1 cellular context compared by ENCODE assay signal in the genomic region with DNA sequence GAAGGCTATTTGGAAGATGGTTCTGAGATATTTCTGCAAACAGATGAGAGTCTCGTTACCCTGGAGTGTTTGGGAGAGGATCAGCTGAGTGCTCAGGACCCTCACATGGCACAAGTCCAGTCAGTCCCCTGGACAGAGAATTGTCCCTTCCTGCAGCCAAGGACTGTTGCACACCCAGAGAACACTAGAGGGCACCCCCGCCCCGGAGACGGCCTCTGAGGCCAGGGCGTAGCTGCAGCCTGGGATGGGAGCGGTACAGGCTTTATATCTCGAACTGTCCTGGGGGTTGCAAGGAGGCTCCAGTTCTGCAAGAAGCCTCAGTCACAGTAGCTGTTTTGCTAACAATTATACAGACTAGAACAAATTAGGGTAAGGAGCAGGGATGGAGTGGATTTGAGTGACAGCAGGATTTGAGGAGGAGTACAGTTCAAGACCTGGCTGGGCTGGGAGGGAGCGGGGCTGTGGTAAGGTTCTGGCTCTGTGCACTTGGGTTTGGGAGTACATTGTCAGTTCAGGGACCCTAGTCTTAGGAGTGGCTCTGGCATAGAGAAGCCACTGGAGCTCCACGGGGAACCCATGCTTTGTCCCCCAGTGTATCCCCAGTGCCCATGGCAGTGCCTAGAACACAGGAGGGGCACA.
A peak's percentile ranks its signal among the peaks of the same experiment; 100 is the strongest.
TF ChIP-seq lines count a peak whose summit lies in the region.

No MANE protein-coding gene starts in this region.

TF ChIP-seq in HepG2, 621 proteins besides CTCF, POLR2A, EP300 and RAD21 (continued from another document and continues in another):
- TF ChIP-seq REST (IDR thresholded peaks at IDR 0.05; ENCODE audit: borderline replicate concordance in 1 of 2, low read depth in 1 of 2, low read length in 2 of 2) (peak in 1 of 2 experiments; percentile 68; a peak in 3 of 4 replicates), ZNF468 (CRISPR knock-in tag; IDR thresholded peaks at IDR 0.05) (no peak), RARA (CRISPR knock-in tag; IDR thresholded peaks at IDR 0.05) (no peak), ZNF343 (CRISPR knock-in tag; IDR thresholded peaks at IDR 0.05) (no peak), ZSCAN22 (CRISPR knock-in tag; IDR thresholded peaks at IDR 0.05) (0 out of 2 replicates have a peak, but pooled peaks have one; percentile 37), ZNF282 (IDR thresholded peaks at IDR 0.05; ENCODE audit: partially characterized antibody) (no peak), SP1 (IDR thresholded peaks at IDR 0.05) (no peak), SP1 (CRISPR knock-in tag; IDR thresholded peaks at IDR 0.05) (no peak), ZNF256 (CRISPR knock-in tag; conservative IDR thresholded peaks at IDR 0.05) (no peak), PTBP1 (IDR thresholded peaks at IDR 0.05; ENCODE audit: low read depth, low read length, poor library complexity, severe bottlenecking) (no peak), MED13 (CRISPR knock-in tag; IDR thresholded peaks at IDR 0.05) (no peak), ARID4A (CRISPR knock-in tag; IDR thresholded peaks at IDR 0.05; ENCODE audit: borderline replicate concordance) (no peak), NR2F1 (CRISPR knock-in tag; IDR thresholded peaks at IDR 0.05) (no peak), NRL (CRISPR knock-in tag; IDR thresholded peaks at IDR 0.05; ENCODE audit: borderline replicate concordance) (no peak), SRSF9 (IDR thresholded peaks at IDR 0.05; ENCODE audit: borderline replicate concordance, insufficient read depth, low read depth, low read length, poor library complexity, severe bottlenecking) (no peak), ZNF484 (CRISPR knock-in tag; IDR thresholded peaks at IDR 0.05; ENCODE audit: borderline replicate concordance, low read depth) (no peak), ZNF766 (CRISPR knock-in tag; IDR thresholded peaks at IDR 0.05; ENCODE audit: borderline replicate concordance) (no peak), MXI1 (IDR thresholded peaks at IDR 0.05; ENCODE audit: borderline replicate concordance, low read depth, low read length) (no peak), SYNCRIP (IDR thresholded peaks at IDR 0.05; ENCODE audit: insufficient read depth, low read depth, low read length) (no peak), ZNF253 (CRISPR knock-in tag; IDR thresholded peaks at IDR 0.05; ENCODE audit: borderline replicate concordance) (no peak; the same call in 1 of the 2 replicates), ZNF720 (CRISPR knock-in tag; IDR thresholded peaks at IDR 0.05) (no peak), ZNF800 (CRISPR knock-in tag; IDR thresholded peaks at IDR 0.05) (no peak), MTF1 (CRISPR knock-in tag; IDR thresholded peaks at IDR 0.05) (no peak), NFATC3 (CRISPR knock-in tag; IDR thresholded peaks at IDR 0.05) (no peak), ZNF264 (CRISPR knock-in tag; IDR thresholded peaks at IDR 0.05) (no peak), PLRG1 (conservative IDR thresholded peaks at IDR 0.05) (no peak), CREB3 (CRISPR knock-in tag; IDR thresholded peaks at IDR 0.05) (no peak)
- TF ChIP-seq, protein P1, sequence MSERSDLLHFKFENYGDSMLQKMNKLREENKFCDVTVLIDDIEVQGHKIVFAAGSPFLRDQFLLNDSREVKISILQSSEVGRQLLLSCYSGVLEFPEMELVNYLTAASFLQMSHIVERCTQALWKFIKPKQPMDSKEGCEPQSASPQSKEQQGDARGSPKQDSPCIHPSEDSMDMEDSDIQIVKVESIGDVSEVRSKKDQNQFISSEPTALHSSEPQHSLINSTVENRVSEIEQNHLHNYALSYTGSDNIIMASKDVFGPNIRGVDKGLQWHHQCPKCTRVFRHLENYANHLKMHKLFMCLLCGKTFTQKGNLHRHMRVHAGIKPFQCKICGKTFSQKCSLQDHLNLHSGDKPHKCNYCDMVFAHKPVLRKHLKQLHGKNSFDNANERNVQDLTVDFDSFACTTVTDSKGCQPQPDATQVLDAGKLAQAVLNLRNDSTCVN (CRISPR knock-in tag; IDR thresholded peaks at IDR 0.05; ENCODE audit: borderline replicate concordance): 0 out of 2 replicates have a peak, but pooled peaks have one; percentile 35
- TF ChIP-seq, protein P2, sequence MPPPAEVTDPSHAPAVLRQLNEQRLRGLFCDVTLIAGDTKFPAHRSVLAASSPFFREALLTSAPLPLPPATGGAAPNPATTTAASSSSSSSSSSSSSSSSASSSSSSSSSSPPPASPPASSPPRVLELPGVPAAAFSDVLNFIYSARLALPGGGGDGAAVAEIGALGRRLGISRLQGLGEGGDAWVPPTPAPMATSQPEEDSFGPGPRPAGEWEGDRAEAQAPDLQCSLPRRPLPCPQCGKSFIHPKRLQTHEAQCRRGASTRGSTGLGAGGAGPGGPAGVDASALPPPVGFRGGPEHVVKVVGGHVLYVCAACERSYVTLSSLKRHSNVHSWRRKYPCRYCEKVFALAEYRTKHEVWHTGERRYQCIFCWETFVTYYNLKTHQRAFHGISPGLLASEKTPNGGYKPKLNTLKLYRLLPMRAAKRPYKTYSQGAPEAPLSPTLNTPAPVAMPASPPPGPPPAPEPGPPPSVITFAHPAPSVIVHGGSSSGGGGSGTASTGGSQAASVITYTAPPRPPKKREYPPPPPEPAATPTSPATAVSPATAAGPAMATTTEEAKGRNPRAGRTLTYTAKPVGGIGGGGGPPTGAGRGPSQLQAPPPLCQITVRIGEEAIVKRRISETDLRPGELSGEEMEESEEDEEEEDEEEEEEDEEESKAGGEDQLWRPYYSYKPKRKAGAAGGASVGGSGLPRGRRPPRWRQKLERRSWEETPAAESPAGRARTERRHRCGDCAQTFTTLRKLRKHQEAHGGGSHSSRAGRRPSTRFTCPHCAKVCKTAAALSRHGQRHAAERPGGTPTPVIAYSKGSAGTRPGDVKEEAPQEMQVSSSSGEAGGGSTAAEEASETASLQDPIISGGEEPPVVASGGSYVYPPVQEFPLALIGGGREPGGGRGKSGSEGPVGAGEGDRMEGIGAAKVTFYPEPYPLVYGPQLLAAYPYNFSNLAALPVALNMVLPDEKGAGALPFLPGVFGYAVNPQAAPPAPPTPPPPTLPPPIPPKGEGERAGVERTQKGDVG (CRISPR knock-in tag; IDR thresholded peaks at IDR 0.05; ENCODE audit: borderline replicate concordance): peak; percentile 69; the same call in 1 of the 2 replicates
- TF ChIP-seq, protein P3, sequence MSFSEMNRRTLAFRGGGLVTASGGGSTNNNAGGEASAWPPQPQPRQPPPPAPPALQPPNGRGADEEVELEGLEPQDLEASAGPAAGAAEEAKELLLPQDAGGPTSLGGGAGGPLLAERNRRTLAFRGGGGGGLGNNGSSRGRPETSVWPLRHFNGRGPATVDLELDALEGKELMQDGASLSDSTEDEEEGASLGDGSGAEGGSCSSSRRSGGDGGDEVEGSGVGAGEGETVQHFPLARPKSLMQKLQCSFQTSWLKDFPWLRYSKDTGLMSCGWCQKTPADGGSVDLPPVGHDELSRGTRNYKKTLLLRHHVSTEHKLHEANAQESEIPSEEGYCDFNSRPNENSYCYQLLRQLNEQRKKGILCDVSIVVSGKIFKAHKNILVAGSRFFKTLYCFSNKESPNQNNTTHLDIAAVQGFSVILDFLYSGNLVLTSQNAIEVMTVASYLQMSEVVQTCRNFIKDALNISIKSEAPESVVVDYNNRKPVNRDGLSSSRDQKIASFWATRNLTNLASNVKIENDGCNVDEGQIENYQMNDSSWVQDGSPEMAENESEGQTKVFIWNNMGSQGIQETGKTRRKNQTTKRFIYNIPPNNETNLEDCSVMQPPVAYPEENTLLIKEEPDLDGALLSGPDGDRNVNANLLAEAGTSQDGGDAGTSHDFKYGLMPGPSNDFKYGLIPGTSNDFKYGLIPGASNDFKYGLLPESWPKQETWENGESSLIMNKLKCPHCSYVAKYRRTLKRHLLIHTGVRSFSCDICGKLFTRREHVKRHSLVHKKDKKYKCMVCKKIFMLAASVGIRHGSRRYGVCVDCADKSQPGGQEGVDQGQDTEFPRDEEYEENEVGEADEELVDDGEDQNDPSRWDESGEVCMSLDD (CRISPR knock-in tag; IDR thresholded peaks at IDR 0.05; ENCODE audit: borderline replicate concordance): no peak
- TF ChIP-seq, protein P4, sequence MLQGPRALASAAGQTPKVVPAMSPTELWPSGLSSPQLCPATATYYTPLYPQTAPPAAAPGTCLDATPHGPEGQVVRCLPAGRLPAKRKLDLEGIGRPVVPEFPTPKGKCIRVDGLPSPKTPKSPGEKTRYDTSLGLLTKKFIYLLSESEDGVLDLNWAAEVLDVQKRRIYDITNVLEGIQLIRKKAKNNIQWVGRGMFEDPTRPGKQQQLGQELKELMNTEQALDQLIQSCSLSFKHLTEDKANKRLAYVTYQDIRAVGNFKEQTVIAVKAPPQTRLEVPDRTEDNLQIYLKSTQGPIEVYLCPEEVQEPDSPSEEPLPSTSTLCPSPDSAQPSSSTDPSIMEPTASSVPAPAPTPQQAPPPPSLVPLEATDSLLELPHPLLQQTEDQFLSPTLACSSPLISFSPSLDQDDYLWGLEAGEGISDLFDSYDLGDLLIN (CRISPR knock-in tag; IDR thresholded peaks at IDR 0.05; ENCODE audit: borderline replicate concordance): no peak
- TF ChIP-seq, protein P5, sequence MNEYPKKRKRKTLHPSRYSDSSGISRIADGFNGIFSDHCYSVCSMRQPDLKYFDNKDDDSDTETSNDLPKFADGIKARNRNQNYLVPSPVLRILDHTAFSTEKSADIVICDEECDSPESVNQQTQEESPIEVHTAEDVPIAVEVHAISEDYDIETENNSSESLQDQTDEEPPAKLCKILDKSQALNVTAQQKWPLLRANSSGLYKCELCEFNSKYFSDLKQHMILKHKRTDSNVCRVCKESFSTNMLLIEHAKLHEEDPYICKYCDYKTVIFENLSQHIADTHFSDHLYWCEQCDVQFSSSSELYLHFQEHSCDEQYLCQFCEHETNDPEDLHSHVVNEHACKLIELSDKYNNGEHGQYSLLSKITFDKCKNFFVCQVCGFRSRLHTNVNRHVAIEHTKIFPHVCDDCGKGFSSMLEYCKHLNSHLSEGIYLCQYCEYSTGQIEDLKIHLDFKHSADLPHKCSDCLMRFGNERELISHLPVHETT (CRISPR knock-in tag; conservative IDR thresholded peaks at IDR 0.05): no peak
